In genomic region chr4:133694416-133694815, GRCh38 we compare ENCODE assay signal across 17 cellular contexts.
"Had no signal": no experiment of that assay in that cellular context is flagged by ENCODE, and none has a peak within 500 bp of the region (broad histone marks: within the 10 kb centered on the region; RNA-seq: fewer than 3 reads in every experiment).

No MANE protein-coding gene starts in this region.

- ATAC-seq: activated CD8-positive, alpha-beta T cell treated with anti-CD3 and anti-CD28 coated beads, Interleukin-2, amount 10 ng/mL, durations not matched to agents 7 days and 5 days; left ventricle myocardium superior; psoas muscle; right cardiac atrium; stimulated activated naive CD8-positive, alpha-beta T cell treated with anti-CD3 and anti-CD28 coated beads, Interleukin-15, Interleukin-2, amounts not matched to agents 100 U/mL and 50 U/mL, for 24 hours had no signal

- H3K4me3 ChIP-seq: esophagus squamous epithelium, psoas muscle, tibial artery had no signal

- DNase-seq: activated CD4-positive, alpha-beta T cell treated with anti-CD3 and anti-CD28 coated beads, Interleukin-2, amount 10 ng/mL, durations not matched to agents 24 days and 14 days; activated CD4-positive, CD25-positive, alpha-beta regulatory T cell; activated CD8-positive, alpha-beta T cell treated with anti-CD3 and anti-CD28 coated beads, Interleukin-2, amount 10 ng/mL, durations not matched to agents 7 days and 5 days; activated naive CD4-positive, alpha-beta T cell treated with Interleukin-2 at 50 U/mL for 16 hours; activated naive CD8-positive, alpha-beta T cell treated with anti-CD3 and anti-CD28 coated beads, Interleukin-2, amount 10 ng/mL, durations not matched to agents 7 days and 5 days; activated T-cell treated with anti-CD3 and anti-CD28 coated beads, Interleukin-2, amount 50 U/mL, for 24 hours; anterior cingulate cortex; dermis blood vessel endothelial cell; effector memory CD4-positive, alpha-beta T cell; esophagus squamous epithelium; immature natural killer cell; left ventricle myocardium superior; psoas muscle; right cardiac atrium; stimulated activated naive CD8-positive, alpha-beta T cell treated with anti-CD3 and anti-CD28 coated beads, Interleukin-15, Interleukin-2, amounts not matched to agents 100 U/mL and 50 U/mL, for 24 hours; substantia nigra; tibial artery had no signal
